In the genomic region with DNA sequence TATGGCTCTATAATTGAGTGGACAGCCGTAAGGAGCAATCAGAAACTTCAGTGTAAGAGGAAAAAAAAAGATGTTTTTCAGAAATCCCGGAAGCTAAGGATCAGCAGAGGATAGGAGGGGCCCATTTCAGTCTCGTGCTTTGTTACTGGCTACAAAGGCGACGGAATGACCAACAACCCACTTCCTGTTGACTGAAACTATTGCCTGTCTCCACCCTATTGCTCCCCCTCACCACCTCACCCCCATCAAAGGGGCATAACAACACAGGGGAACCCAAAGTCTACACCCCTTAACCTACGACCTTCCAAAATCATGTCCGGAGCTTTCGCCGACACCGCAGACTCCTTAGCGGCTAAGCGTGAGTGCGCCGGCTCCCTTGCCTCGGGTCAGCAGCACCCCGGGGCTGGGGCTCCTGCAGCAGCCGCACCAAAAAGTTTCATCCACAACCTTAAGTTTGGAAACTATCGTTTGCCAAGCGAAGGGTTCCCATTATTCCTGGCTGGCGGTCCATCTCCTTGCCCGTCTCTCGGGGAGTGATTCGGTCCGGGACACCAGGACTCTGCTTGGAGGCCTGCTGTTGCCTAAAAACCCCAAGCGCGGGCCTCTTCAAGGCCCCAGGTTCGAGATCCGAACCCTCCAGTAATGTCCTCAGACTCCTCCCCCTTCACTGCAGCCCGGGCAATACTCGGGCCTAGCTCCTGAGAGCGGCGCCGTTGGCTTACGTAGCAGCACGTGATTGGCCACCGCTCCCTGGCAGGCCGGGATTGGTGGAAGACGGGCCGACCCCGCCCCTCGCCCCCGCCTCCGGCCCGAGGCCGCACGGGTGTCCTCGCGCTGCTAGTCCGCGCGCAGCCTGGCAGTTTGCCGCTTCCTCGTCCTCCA, we compare ENCODE assay signal across 1 cellular context.
TF ChIP-seq lines count a peak whose summit lies in the region.

Gene TPP2 (plus strand): TSS at position 840 of the 882 bp plus-strand sequence. CDS start 53 bp downstream, outside the sequence.

TF ChIP-seq in WTC11, 78 proteins besides CTCF, POLR2A, EP300 and RAD21 (continued from another document):
- no peak for TF ChIP-seq KAT7 (CRISPR knock-in tag; IDR thresholded peaks at IDR 0.05; ENCODE audit: borderline replicate concordance)
- no peak for TF ChIP-seq HMGA2 (CRISPR knock-in tag; IDR thresholded peaks at IDR 0.05)
- TF ChIP-seq ZBTB43 (CRISPR knock-in tag; IDR thresholded peaks at IDR 0.05) = no peak
- 0 out of 2 replicates have a peak, but pooled peaks have one; percentile 53 for TF ChIP-seq NFE2L1 (CRISPR knock-in tag; IDR thresholded peaks at IDR 0.05)
- TF ChIP-seq, protein P1, sequence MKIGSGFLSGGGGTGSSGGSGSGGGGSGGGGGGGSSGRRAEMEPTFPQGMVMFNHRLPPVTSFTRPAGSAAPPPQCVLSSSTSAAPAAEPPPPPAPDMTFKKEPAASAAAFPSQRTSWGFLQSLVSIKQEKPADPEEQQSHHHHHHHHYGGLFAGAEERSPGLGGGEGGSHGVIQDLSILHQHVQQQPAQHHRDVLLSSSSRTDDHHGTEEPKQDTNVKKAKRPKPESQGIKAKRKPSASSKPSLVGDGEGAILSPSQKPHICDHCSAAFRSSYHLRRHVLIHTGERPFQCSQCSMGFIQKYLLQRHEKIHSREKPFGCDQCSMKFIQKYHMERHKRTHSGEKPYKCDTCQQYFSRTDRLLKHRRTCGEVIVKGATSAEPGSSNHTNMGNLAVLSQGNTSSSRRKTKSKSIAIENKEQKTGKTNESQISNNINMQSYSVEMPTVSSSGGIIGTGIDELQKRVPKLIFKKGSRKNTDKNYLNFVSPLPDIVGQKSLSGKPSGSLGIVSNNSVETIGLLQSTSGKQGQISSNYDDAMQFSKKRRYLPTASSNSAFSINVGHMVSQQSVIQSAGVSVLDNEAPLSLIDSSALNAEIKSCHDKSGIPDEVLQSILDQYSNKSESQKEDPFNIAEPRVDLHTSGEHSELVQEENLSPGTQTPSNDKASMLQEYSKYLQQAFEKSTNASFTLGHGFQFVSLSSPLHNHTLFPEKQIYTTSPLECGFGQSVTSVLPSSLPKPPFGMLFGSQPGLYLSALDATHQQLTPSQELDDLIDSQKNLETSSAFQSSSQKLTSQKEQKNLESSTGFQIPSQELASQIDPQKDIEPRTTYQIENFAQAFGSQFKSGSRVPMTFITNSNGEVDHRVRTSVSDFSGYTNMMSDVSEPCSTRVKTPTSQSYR (CRISPR knock-in tag; IDR thresholded peaks at IDR 0.05) = no peak
- TF ChIP-seq, protein P2, sequence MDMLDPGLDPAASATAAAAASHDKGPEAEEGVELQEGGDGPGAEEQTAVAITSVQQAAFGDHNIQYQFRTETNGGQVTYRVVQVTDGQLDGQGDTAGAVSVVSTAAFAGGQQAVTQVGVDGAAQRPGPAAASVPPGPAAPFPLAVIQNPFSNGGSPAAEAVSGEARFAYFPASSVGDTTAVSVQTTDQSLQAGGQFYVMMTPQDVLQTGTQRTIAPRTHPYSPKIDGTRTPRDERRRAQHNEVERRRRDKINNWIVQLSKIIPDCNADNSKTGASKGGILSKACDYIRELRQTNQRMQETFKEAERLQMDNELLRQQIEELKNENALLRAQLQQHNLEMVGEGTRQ (CRISPR knock-in tag; IDR thresholded peaks at IDR 0.05) = peak; percentile 85
- peak; percentile 79 for TF ChIP-seq ETV6 (CRISPR knock-in tag; IDR thresholded peaks at IDR 0.05)
- no peak for TF ChIP-seq AR (CRISPR knock-in tag; IDR thresholded peaks at IDR 0.05)
- TF ChIP-seq ZNF138 (CRISPR knock-in tag; conservative IDR thresholded peaks at IDR 0.05) = no peak
- TF ChIP-seq, protein P3, sequence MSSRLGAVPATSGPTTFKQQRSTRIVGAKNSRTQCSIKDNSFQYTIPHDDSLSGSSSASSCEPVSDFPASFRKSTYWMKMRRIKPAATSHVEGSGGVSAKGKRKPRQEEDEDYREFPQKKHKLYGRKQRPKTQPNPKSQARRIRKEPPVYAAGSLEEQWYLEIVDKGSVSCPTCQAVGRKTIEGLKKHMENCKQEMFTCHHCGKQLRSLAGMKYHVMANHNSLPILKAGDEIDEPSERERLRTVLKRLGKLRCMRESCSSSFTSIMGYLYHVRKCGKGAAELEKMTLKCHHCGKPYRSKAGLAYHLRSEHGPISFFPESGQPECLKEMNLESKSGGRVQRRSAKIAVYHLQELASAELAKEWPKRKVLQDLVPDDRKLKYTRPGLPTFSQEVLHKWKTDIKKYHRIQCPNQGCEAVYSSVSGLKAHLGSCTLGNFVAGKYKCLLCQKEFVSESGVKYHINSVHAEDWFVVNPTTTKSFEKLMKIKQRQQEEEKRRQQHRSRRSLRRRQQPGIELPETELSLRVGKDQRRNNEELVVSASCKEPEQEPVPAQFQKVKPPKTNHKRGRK (CRISPR knock-in tag; IDR thresholded peaks at IDR 0.05; ENCODE audit: borderline replicate concordance) = no peak
- TF ChIP-seq ZNF416 (CRISPR knock-in tag; IDR thresholded peaks at IDR 0.05) = no peak
- no peak for TF ChIP-seq ESRRA (CRISPR knock-in tag; IDR thresholded peaks at IDR 0.05; ENCODE audit: borderline replicate concordance)
- TF ChIP-seq SP1 (CRISPR knock-in tag; conservative IDR thresholded peaks at IDR 0.05) = peak; percentile 89
- no peak for TF ChIP-seq GRHL2 (CRISPR knock-in tag; IDR thresholded peaks at IDR 0.05; ENCODE audit: insufficient replicate concordance, severe bottlenecking)
- TF ChIP-seq FOXK1 (CRISPR knock-in tag; IDR thresholded peaks at IDR 0.05) = peak; percentile 87; the same call in 1 of the 2 replicates
- TF ChIP-seq ZNF396 (CRISPR knock-in tag; IDR thresholded peaks at IDR 0.05; ENCODE audit: borderline replicate concordance) = no peak
- no peak for TF ChIP-seq CBFB (CRISPR knock-in tag; IDR thresholded peaks at IDR 0.05; ENCODE audit: low read depth)
- TF ChIP-seq, protein P4, sequence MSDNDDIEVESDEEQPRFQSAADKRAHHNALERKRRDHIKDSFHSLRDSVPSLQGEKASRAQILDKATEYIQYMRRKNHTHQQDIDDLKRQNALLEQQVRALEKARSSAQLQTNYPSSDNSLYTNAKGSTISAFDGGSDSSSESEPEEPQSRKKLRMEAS (CRISPR knock-in tag; IDR thresholded peaks at IDR 0.05) = peak; percentile 79
- TF ChIP-seq, protein P5, sequence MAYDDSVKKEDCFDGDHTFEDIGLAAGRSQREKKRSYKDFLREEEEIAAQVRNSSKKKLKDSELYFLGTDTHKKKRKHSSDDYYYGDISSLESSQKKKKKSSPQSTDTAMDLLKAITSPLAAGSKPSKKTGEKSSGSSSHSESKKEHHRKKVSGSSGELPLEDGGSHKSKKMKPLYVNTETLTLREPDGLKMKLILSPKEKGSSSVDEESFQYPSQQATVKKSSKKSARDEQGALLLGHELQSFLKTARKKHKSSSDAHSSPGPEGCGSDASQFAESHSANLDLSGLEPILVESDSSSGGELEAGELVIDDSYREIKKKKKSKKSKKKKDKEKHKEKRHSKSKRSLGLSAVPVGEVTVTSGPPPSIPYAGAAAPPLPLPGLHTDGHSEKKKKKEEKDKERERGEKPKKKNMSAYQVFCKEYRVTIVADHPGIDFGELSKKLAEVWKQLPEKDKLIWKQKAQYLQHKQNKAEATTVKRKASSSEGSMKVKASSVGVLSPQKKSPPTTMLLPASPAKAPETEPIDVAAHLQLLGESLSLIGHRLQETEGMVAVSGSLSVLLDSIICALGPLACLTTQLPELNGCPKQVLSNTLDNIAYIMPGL (CRISPR knock-in tag; IDR thresholded peaks at IDR 0.05) = peak; percentile 86; the same call in 1 of the 2 replicates
- no peak for TF ChIP-seq ELF4 (CRISPR knock-in tag; IDR thresholded peaks at IDR 0.05; ENCODE audit: low read depth)
- TF ChIP-seq AFF4 (CRISPR knock-in tag; IDR thresholded peaks at IDR 0.05; ENCODE audit: borderline replicate concordance) = no peak
- no peak for TF ChIP-seq CREB1 (CRISPR knock-in tag; IDR thresholded peaks at IDR 0.05)
